ENCODE assay signal across 2 cellular contexts in the genomic region with DNA sequence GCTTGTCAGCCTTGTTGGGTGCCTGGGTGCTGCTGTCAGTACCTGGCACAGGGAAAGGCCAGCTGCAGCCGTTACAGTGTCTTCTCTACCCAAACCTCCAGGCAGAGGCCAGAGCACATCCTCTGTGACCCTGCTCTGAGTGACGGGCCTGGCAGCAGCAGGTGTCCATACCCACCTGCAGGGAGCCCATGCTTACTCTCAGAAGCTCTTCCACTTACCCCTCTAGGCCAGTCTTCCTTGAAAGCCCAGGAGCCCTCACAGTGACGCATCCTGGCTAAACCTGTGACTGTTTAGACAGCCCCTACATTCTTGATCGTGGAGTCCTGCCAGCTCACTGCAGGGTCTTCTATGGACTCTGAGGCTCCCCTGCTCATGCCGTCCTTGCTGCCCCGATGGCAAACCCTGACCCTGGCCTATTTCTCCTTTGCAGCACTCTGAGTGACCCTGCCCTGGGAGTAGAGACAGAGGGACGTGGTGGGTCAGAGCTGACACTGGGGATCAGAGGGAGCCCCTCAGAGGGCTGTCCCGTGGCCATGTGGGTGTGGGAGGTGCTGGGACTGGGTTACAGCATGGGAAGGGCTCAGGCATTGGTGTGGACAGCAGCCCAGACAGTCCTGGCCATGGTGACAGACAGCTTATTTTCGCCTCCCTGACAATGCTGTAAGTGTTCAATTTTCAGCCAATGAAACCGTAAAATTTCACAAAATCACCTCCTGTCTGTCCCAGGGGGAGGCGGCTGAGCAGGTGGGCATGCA.
TF ChIP-seq lines count a peak whose summit lies in the region.

No MANE protein-coding gene starts in this region.

TF ChIP-seq in IMR-90, 13 proteins besides CTCF, POLR2A, EP300 and RAD21:
- TF ChIP-seq RCOR1 (IDR thresholded peaks at IDR 0.05; ENCODE audit: insufficient replicate concordance, low read length) = no peak

TF ChIP-seq in HepG2, 621 proteins besides CTCF, POLR2A, EP300 and RAD21:
- TF ChIP-seq FOXK2 (IDR thresholded peaks at IDR 0.05) = no peak
- TF ChIP-seq SRY (CRISPR knock-in tag; IDR thresholded peaks at IDR 0.05) = no peak
- TF ChIP-seq GTF2F1 (IDR thresholded peaks at IDR 0.05; ENCODE audit: low read length) = no peak
- TF ChIP-seq, protein P1, sequence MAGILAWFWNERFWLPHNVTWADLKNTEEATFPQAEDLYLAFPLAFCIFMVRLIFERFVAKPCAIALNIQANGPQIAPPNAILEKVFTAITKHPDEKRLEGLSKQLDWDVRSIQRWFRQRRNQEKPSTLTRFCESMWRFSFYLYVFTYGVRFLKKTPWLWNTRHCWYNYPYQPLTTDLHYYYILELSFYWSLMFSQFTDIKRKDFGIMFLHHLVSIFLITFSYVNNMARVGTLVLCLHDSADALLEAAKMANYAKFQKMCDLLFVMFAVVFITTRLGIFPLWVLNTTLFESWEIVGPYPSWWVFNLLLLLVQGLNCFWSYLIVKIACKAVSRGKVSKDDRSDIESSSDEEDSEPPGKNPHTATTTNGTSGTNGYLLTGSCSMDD (CRISPR knock-in tag; IDR thresholded peaks at IDR 0.05) = no peak
